ENCODE assay signal across 18 cellular contexts in the genomic region with DNA sequence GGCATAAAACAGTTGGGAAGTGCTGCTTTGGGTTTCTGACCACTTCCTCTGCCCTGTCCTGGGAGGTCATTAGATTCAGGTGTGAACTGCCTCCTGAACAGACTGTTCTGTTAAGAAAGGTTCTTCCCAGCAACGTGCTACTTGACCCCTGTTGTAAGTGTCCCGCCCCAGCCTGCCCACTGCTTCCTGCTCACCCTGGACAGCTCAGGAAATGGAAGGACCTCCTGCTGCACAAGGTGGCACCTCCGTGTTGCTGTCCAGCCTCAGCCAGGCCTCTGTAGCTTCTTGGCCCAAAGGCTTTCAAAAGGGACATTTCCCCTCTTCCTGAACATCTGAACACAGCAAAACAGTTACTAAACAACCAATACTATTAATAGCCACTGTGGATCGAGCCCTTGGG. TPM values are rescaled to one million over a fixed set of nuclear protein-coding genes. Genes with fewer than 3 reads are reported as not detected.
DNase-seq lines count a peak whose midpoint lies in the region; ATAC-seq and TF ChIP-seq lines count a peak whose summit lies in the region.
"Had no signal": no experiment of that assay in that cellular context is flagged by ENCODE, and none has a peak within 500 bp of the region (broad histone marks: within the 10 kb centered on the region; RNA-seq: fewer than 3 reads in every experiment).

No MANE protein-coding gene starts in this region.

- no peaks in the 10 kb centered on the region for H4K20me1 ChIP-seq in HCT116 (ENCODE audit: insufficient read depth)

- TF ChIP-seq POLR2A in HCT116 (IDR thresholded peaks at IDR 0.05; ENCODE audit: borderline replicate concordance, extremely low read depth, insufficient read depth, insufficient read length): no peak
- TF ChIP-seq POLR2A in sigmoid colon (IDR thresholded peaks at IDR 0.05): no peak

- 46 to 58% methylated on average over 4 of the region's 4 CpGs for WGBS in sigmoid colon, 2 donors
- no CpG with 5 or more reads among the region's 4 CpGs for WGBS in trophoblast cell (ENCODE audit: extremely low coverage, insufficient coverage, insufficient read length)

- H3K18ac ChIP-seq in trophoblast cell (ENCODE audit: low read length): no peak overlapping the region

- peaks cover 5% of the 10 kb centered on the region for H3K4me1 Mint-ChIP-seq in activated T-helper 2 cell treated with anti-CD3 and anti-CD28 coated beads, Interferon-gamma antibody, Interleukin-2, Interleukin-4, amounts not matched to agents 10 μg/mL and 5 μg/mL and 100 μg/mL, durations not matched to agents 14 hours and 24 hours and 36 hours (ENCODE audit: low read depth)
- H3K4me1 Mint-ChIP-seq: B cell had no signal

- BruUV-seq in HCT116 (replicated peaks; lab: Mats Ljungman, UMichigan): no TSS peak

- H3K27ac Mint-ChIP-seq in activated T-helper 2 cell treated with anti-CD3 and anti-CD28 coated beads, Interferon-gamma antibody, Interleukin-2, Interleukin-4, amounts not matched to agents 10 μg/mL and 5 μg/mL and 100 μg/mL, durations not matched to agents 14 hours and 24 hours and 36 hours: no peak overlapping the region
- H3K27ac Mint-ChIP-seq: B cell had no signal

- H3K36me3 ChIP-seq in HCT116 (ENCODE audit: control insufficient read depth in 1 of 2, insufficient read depth in 2 of 2, low read length in 2 of 2) (no peaks in the 10 kb centered on the region), left lung (no peaks in the 10 kb centered on the region), sigmoid colon (no peaks in the 10 kb centered on the region), SJCRH30 (no peaks in the 10 kb centered on the region), trophoblast cell (ENCODE audit: control insufficient read depth in 1 of 2, insufficient read depth in 2 of 2, low read length in 2 of 2) (no peaks in the 10 kb centered on the region)

- H2BK120ac ChIP-seq in trophoblast cell (ENCODE audit: insufficient read depth, low read length, poor library complexity): no peak overlapping the region

- H3K27ac ChIP-seq in HCT116 (ENCODE audit: low read depth, low read length): no peak overlapping the region
- no peak overlapping the region for H3K27ac ChIP-seq in left lung
- H3K27ac ChIP-seq in sigmoid colon: no peak overlapping the region
- no peak overlapping the region for H3K27ac ChIP-seq in SJCRH30
- H3K27ac ChIP-seq in trophoblast cell (ENCODE audit: low read depth, low read length): no peak overlapping the region

- H2AFZ ChIP-seq in HCT116 (ENCODE audit: low read depth, low read length, poor library complexity, severe bottlenecking): no peak overlapping the region
- H2AFZ ChIP-seq in trophoblast cell (ENCODE audit: insufficient read depth, low read length, poor library complexity): no peak overlapping the region

- H3K4me1 ChIP-seq in HCT116 (ENCODE audit: control insufficient read depth in 1 of 2, insufficient read depth in 2 of 2, low read length in 2 of 2) (no peaks in the 10 kb centered on the region), left lung (peaks cover 0 to 2% of the 10 kb centered on the region in 2 donors), sigmoid colon (peaks cover 0 to 61% (median 48%) of the 10 kb centered on the region in 4 donors), SJCRH30 (peaks cover 15% of the 10 kb centered on the region; the same call in 1 of the 2 replicates), trophoblast cell (ENCODE audit: control insufficient read depth in 1 of 2, insufficient read depth in 2 of 2, low read length in 2 of 2) (no peaks in the 10 kb centered on the region)

- H3K9me3 Mint-ChIP-seq in activated T-helper 2 cell treated with anti-CD3 and anti-CD28 coated beads, Interferon-gamma antibody, Interleukin-2, Interleukin-4, amounts not matched to agents 10 μg/mL and 5 μg/mL and 100 μg/mL, durations not matched to agents 14 hours and 24 hours and 36 hours: no peaks in the 10 kb centered on the region

- H3K79me2 ChIP-seq in HCT116 (ENCODE audit: insufficient read depth, low read length) (no peaks in the 10 kb centered on the region), trophoblast cell (ENCODE audit: control insufficient read depth, insufficient read depth, low read length, poor library complexity) (no peaks in the 10 kb centered on the region)

- no peaks in the 10 kb centered on the region for H3K27me3 Mint-ChIP-seq in activated T-helper 2 cell treated with anti-CD3 and anti-CD28 coated beads, Interferon-gamma antibody, Interleukin-2, Interleukin-4, amounts not matched to agents 10 μg/mL and 5 μg/mL and 100 μg/mL, durations not matched to agents 14 hours and 24 hours and 36 hours (ENCODE audit: low read depth)
- H3K27me3 Mint-ChIP-seq: B cell had no signal

- no peak overlapping the region for H2BK5ac ChIP-seq in trophoblast cell (ENCODE audit: low read depth, low read length, poor library complexity)

- POLR2A ChIA-PET in HCT116 (lab: Charles Lee): no interaction called here

- H3K4me2 ChIP-seq in HCT116 (ENCODE audit: low read length) (no peak overlapping the region), trophoblast cell (ENCODE audit: low read length) (no peak overlapping the region)

- H3K79me1 ChIP-seq in trophoblast cell (ENCODE audit: low read length): no peaks in the 10 kb centered on the region

- intact Hi-C loops in HCT116 (cut with micrococcal nuclease) (no loop called here), left lung (cut with DNase I) (no loop called here), sigmoid colon (cut with DNase I) (no loop called here)
- intact Hi-C loops in activated T-helper 2 cell treated with anti-CD3 and anti-CD28 coated beads, Interferon-gamma antibody, Interleukin-2, Interleukin-4, amounts not matched to agents 10 μg/mL and 5 μg/mL and 100 μg/mL, durations not matched to agents 14 hours and 24 hours and 36 hours (cut with micrococcal nuclease): no loop called here

- H3K9me3 ChIP-seq in HCT116 (ENCODE audit: control insufficient read depth in 1 of 2, insufficient read depth in 1 of 2, low read depth in 1 of 2, low read length in 2 of 2) (no peaks in the 10 kb centered on the region), left lung (no peaks in the 10 kb centered on the region), sigmoid colon (no peaks in the 10 kb centered on the region), SJCRH30 (replicated peaks) (no peaks in the 10 kb centered on the region), trophoblast cell (ENCODE audit: insufficient read depth, low read depth, low read length) (peaks cover 1% of the 10 kb centered on the region)

- no peak overlapping the region for H3K4me3 Mint-ChIP-seq in activated T-helper 2 cell treated with anti-CD3 and anti-CD28 coated beads, Interferon-gamma antibody, Interleukin-2, Interleukin-4, amounts not matched to agents 10 μg/mL and 5 μg/mL and 100 μg/mL, durations not matched to agents 14 hours and 24 hours and 36 hours (ENCODE audit: low read depth)
- H3K4me3 Mint-ChIP-seq: B cell had no signal

- CTCF ChIA-PET in HCT116 (lab: Charles Lee): no interaction called here

- H3K4me3 ChIP-seq in HCT116 (replicated peaks in 1 of 2; ENCODE audit: low read depth in 1 of 2, low read length in 2 of 2) (no peak overlapping the region), left lung (no peak overlapping the region), sigmoid colon (no peak overlapping the region), SJCRH30 (no peak overlapping the region), trophoblast cell (ENCODE audit: low read depth, low read length) (no peak overlapping the region)
- H3K4me3 ChIP-seq: K562 had no signal

- H2AK5ac ChIP-seq in trophoblast cell (ENCODE audit: low read length): no peak overlapping the region

- H3K36me3 Mint-ChIP-seq in activated T-helper 2 cell treated with anti-CD3 and anti-CD28 coated beads, Interferon-gamma antibody, Interleukin-2, Interleukin-4, amounts not matched to agents 10 μg/mL and 5 μg/mL and 100 μg/mL, durations not matched to agents 14 hours and 24 hours and 36 hours (ENCODE audit: low read depth): no peaks in the 10 kb centered on the region

- no peak overlapping the region for H3K4ac ChIP-seq in trophoblast cell (ENCODE audit: low read depth, low read length)

- H3K9ac ChIP-seq in HCT116 (ENCODE audit: low read length): no peak overlapping the region
- no peak overlapping the region for H3K9ac ChIP-seq in trophoblast cell (ENCODE audit: low read length)

- H3K9me2 ChIP-seq in HCT116 (ENCODE audit: insufficient read depth): no peaks in the 10 kb centered on the region

- no peak overlapping the region for H4K8ac ChIP-seq in trophoblast cell (ENCODE audit: low read depth, low read length)

- no peak for DNase-seq in HCT116 (ENCODE audit: low read depth, low spot score)
- DNase-seq in UCSD-AML1 (lab: John Stamatoyannopoulos, UW; ENCODE audit: unreplicated experiment): peak; percentile 42
- DNase-seq in left lung: no peak
- DNase-seq in sigmoid colon: peak; percentile 44
- no peak for DNase-seq in NCI-H774 (lab: John Stamatoyannopoulos, UW)
- DNase-seq in SJCRH30: no peak
- DNase-seq in activated T-helper 2 cell treated with anti-CD3 and anti-CD28 coated beads, Interferon-gamma antibody, Interleukin-2, Interleukin-4, amounts not matched to agents 10 μg/mL and 5 μg/mL and 100 μg/mL, durations not matched to agents 14 hours and 24 hours and 36 hours (ENCODE audit: low spot score): no peak
- no peak for DNase-seq in trophoblast cell
- DNase-seq: DMS79 treated with DMSO at 0.1 percent for 48 hours, NCI-H1105, NCI-H1694, NCI-H510A, NCI-H748 treated with DMSO at 0.1 percent for 48 hours, OCI-M1, SHP77 treated with DMSO at 0.1 percent for 48 hours had no signal

- no peak overlapping the region for H3K23ac ChIP-seq in trophoblast cell (ENCODE audit: low read length)

- TF ChIP-seq EP300 in sigmoid colon (IDR thresholded peaks at IDR 0.05): no peak

- no peak overlapping the region for H2BK12ac ChIP-seq in trophoblast cell (ENCODE audit: low read length)

- no peak overlapping the region for H3K14ac ChIP-seq in trophoblast cell (ENCODE audit: low read length)

- no peak for TF ChIP-seq RAD21 in HCT116 (IDR thresholded peaks at IDR 0.05; ENCODE audit: low read depth)

- no peaks in the 10 kb centered on the region for H3K27me3 ChIP-seq in HCT116 (ENCODE audit: insufficient read depth, low read length)
- no peaks in the 10 kb centered on the region for H3K27me3 ChIP-seq in left lung
- H3K27me3 ChIP-seq in sigmoid colon: no peaks in the 10 kb centered on the region
- H3K27me3 ChIP-seq in SJCRH30: no peaks in the 10 kb centered on the region
- H3K27me3 ChIP-seq in trophoblast cell (ENCODE audit: insufficient read depth, low read length): no peaks in the 10 kb centered on the region

- H4K12ac ChIP-seq in trophoblast cell (ENCODE audit: low read depth, low read length): no peak overlapping the region

- no peak overlapping the region for H4K91ac ChIP-seq in trophoblast cell (ENCODE audit: low read depth, low read length)

- RAD21 ChIA-PET in HCT116 (lab: Charles Lee; ENCODE audit: low non-redundant PET in 1 of 2, low total read pairs in 2 of 2, uncharacterized antibody in 2 of 2, unreplicated experiment in 2 of 2): no interaction called here

- TF ChIP-seq CTCF in HCT116 (IDR thresholded peaks at IDR 0.05 in 2 of 3, conservative IDR thresholded peaks at IDR 0.05 in 1 of 3; ENCODE audit: borderline replicate concordance in 1 of 3, insufficient read depth in 1 of 3, low read depth in 2 of 3, low read length in 2 of 3): no peak
- TF ChIP-seq CTCF in left lung (IDR thresholded peaks at IDR 0.05): no peak
- no peak for TF ChIP-seq CTCF in sigmoid colon (IDR thresholded peaks at IDR 0.05)

- ATAC-seq in HCT116 (no peak), left lung (peak; percentile 17)
- ATAC-seq: K562 had no signal

RNA-seq across cellular contexts. Expression of a gene that starts 5.3 kb away (rescaled TPM):
- total RNA-seq in HCT116 (2021; ENCODE audit: unreplicated experiment): 0.76 TPM
- polyA plus RNA-seq in HCT116 (2012): 0.05 and 0.10 TPM in 2 replicates
- total RNA-seq in left lung: 1 to 10 TPM; 1.5 to 7.3 TPM
- total RNA-seq in sigmoid colon: 1 to 10 TPM in 2 of 4 donors, under 1 TPM in 2; 0.28 to 3.2 (median 1.8) TPM
- under 1 TPM in 1 of 3 donors, not detected in 2; 0.23 TPM for polyA plus RNA-seq in sigmoid colon
- total RNA-seq in SJCRH30 (2014; rRNA removed; shearing (Covaris generic)): 0.41 and 0.73 TPM in 2 replicates
- total RNA-seq in activated T-helper 2 cell treated with anti-CD3 and anti-CD28 coated beads, Interferon-gamma antibody, Interleukin-2, Interleukin-4, amounts not matched to agents 10 μg/mL and 5 μg/mL and 100 μg/mL, durations not matched to agents 14 hours and 24 hours and 36 hours: 3.0 and 4.0 TPM in 2 replicates
- 0.07 and 0.14 TPM in 2 replicates for polyA plus RNA-seq in trophoblast cell (2013)
- total RNA-seq: K562, RPMI7951 had no signal
- polyA plus RNA-seq: K562 had no signal

Comparison
In these comparisons a context has a peak if more than half of its experiments do, and no peak if none do; other contexts are left out.
1. DNase-seq: peak in UCSD-AML1 (single experiment) and sigmoid colon (single experiment); none in HCT116 (single experiment), left lung (0 of 2), NCI-H774 (single experiment), SJCRH30 (0 of 2), activated T-helper 2 cell treated with anti-CD3 and anti-CD28 coated beads, Interferon-gamma antibody, Interleukin-2, Interleukin-4, amounts not matched to agents 10 μg/mL and 5 μg/mL and 100 μg/mL, durations not matched to agents 14 hours and 24 hours and 36 hours (single experiment) and trophoblast cell (0 of 2).